In genomic region chr4:7392438-7393374, GRCh38 we compare ENCODE assay signal across 13 cellular contexts. TPM values are rescaled to one million over a fixed set of nuclear protein-coding genes. Genes with fewer than 3 reads are reported as not detected.
DNase-seq lines count a peak whose midpoint lies in the region; ATAC-seq, FAIRE-seq and TF ChIP-seq lines count a peak whose summit lies in the region.
"Had no signal": no experiment of that assay in that cellular context is flagged by ENCODE, and none has a peak within 500 bp of the region (broad histone marks: within the 10 kb centered on the region; RNA-seq: fewer than 3 reads in every experiment).

No MANE protein-coding gene starts in this region.

- H3K79me1 ChIP-seq in H9 (ENCODE audit: insufficient read depth, low read depth, low read length, poor library complexity, severe bottlenecking): no peaks in the 10 kb centered on the region

- no peak overlapping the region for H3K18ac ChIP-seq in H9 (ENCODE audit: insufficient read length, low read depth, low read length)

- no peak overlapping the region; a peak in 2 of 7 replicates for H3K27ac Mint-ChIP-seq in H9
- H3K27ac Mint-ChIP-seq: activated naive CD8-positive, alpha-beta T cell treated with anti-CD3 and anti-CD28 coated beads, Interleukin-2, amount 50 U/mL, for 24 hours; stimulated activated naive CD8-positive, alpha-beta T cell treated with anti-CD3 and anti-CD28 coated beads, Interleukin-15, amount 100 ng/mL, for 72 hours had no signal

- no peaks in the 10 kb centered on the region for H4K20me1 ChIP-seq in H9 (ENCODE audit: control insufficient read depth, insufficient read depth, insufficient read length)

- H3K36me3 ChIP-seq in bronchial epithelial cell (ENCODE audit: control insufficient read depth, insufficient read depth, low read length): no peaks in the 10 kb centered on the region
- no peaks in the 10 kb centered on the region for H3K36me3 ChIP-seq in small intestine (ENCODE audit: control insufficient read depth in 2 of 2, insufficient read depth in 2 of 2, low read length in 2 of 2)

- H3K9me3 Mint-ChIP-seq in H9: no peaks in the 10 kb centered on the region

- no peak overlapping the region for H3K4me3 Mint-ChIP-seq in H9
- H3K4me3 Mint-ChIP-seq: activated naive CD8-positive, alpha-beta T cell treated with anti-CD3 and anti-CD28 coated beads, Interleukin-2, amount 50 U/mL, for 24 hours; stimulated activated naive CD8-positive, alpha-beta T cell treated with anti-CD3 and anti-CD28 coated beads, Interleukin-15, amount 100 ng/mL, for 72 hours had no signal

- no peak overlapping the region for H4K5ac ChIP-seq in H9 (ENCODE audit: insufficient read length, low read depth, low read length)

- H3T11ph ChIP-seq in H9 (ENCODE audit: low read length): no peak overlapping the region

- no peak overlapping the region for H3K4me3 ChIP-seq in bronchial epithelial cell (ENCODE audit: low read depth, low read length)
- H3K4me3 ChIP-seq in small intestine (ENCODE audit: low read depth in 1 of 2, low read length in 2 of 2): no peak overlapping the region

- H3K79me2 ChIP-seq in H9 (ENCODE audit: insufficient read depth, low read length): no peaks in the 10 kb centered on the region

- H3K27me3 Mint-ChIP-seq in H9 (ENCODE audit: low read depth): peaks cover 13% of the 10 kb centered on the region

- WGBS in H9 (ENCODE audit: extremely low coverage, insufficient read length, low lambda C conversion rate): no CpG with 5 or more reads among the region's 31 CpGs
- WGBS in small intestine, 3 donors: 66 to 80% (median 77%) methylated on average over 30 to 31 of the region's 31 CpGs

- no peak overlapping the region for H2BK20ac ChIP-seq in H9 (ENCODE audit: low read depth, low read length, poor library complexity, severe bottlenecking)

- no peak overlapping the region for H3K23ac ChIP-seq in H9 (ENCODE audit: insufficient read length, low read depth, low read length)

- no peak for FAIRE-seq in bronchial epithelial cell (lab: Jason Lieb, UNC)
- no peak for FAIRE-seq in small intestine (lab: Jason Lieb, UNC)

- no peak overlapping the region for H2BK5ac ChIP-seq in H9 (ENCODE audit: insufficient read length, low read length)

- H2BK120ac ChIP-seq in H9 (ENCODE audit: low read depth, low read length, poor library complexity, severe bottlenecking): no peak overlapping the region

- no peak overlapping the region for H2BK12ac ChIP-seq in H9 (ENCODE audit: insufficient read length, low read depth, low read length)

- H3K23me2 ChIP-seq in H9 (ENCODE audit: insufficient read length, low read depth, low read length, poor library complexity, severe bottlenecking): no peaks in the 10 kb centered on the region

- no peak overlapping the region for H3K4ac ChIP-seq in H9 (ENCODE audit: low read depth, low read length)

- DNase-seq in H9 (peak; percentile 30), bronchial epithelial cell (ENCODE audit: low read depth) (peak; percentile 3), iris pigment epithelial cell (ENCODE audit: low read depth) (peak; percentile 41), substantia nigra (lab: John Stamatoyannopoulos, UW) (peak in 2 of 49 donors; percentile 29 to 37), small intestine (no peak)
- DNase-seq in stimulated activated CD4-positive, alpha-beta T cell treated with anti-CD3 and anti-CD28 coated beads, Interleukin-12 subunit alpha, Interleukin-12 subunit beta, amount 100 ng/mL, for 4 hours: no peak
- DNase-seq: activated CD4-positive, alpha-beta T cell treated with anti-CD3 and anti-CD28 coated beads for 1 hour; activated naive CD8-positive, alpha-beta T cell treated with anti-CD3 and anti-CD28 coated beads, Interleukin-2, amount 50 U/mL, for 24 hours; NCI-H2029 treated with DMSO at 0.1 percent for 48 hours; stimulated activated naive CD8-positive, alpha-beta T cell treated with anti-CD3 and anti-CD28 coated beads, Interleukin-15, amount 100 ng/mL, for 72 hours had no signal

- ATAC-seq in GM19467 (IDR thresholded peaks at IDR 0.05; ENCODE audit: unreplicated experiment): no peak
- ATAC-seq: activated naive CD8-positive, alpha-beta T cell treated with anti-CD3 and anti-CD28 coated beads, Interleukin-2, amount 50 U/mL, for 24 hours; stimulated activated naive CD8-positive, alpha-beta T cell treated with anti-CD3 and anti-CD28 coated beads, Interleukin-15, amount 100 ng/mL, for 72 hours had no signal

- H3K27me3 ChIP-seq in H9 (ENCODE audit: insufficient read depth, low read length): no peaks in the 10 kb centered on the region; the same call in 1 of the 2 replicates
- no peaks in the 10 kb centered on the region for H3K27me3 ChIP-seq in bronchial epithelial cell (ENCODE audit: control insufficient read depth, insufficient read depth, low read length)
- no peaks in the 10 kb centered on the region for H3K27me3 ChIP-seq in small intestine (ENCODE audit: control insufficient read depth in 2 of 2, insufficient read depth in 2 of 2, low read length in 2 of 2)

- H4K8ac ChIP-seq in H9 (replicated peaks; ENCODE audit: insufficient read length, low read depth, low read length): no peak overlapping the region

- H2AFZ ChIP-seq in H9 (ENCODE audit: low read length): no peak overlapping the region

- H2BK15ac ChIP-seq in H9 (ENCODE audit: low read depth, low read length): no peak overlapping the region

- no peak overlapping the region for H3K9ac ChIP-seq in H9 (ENCODE audit: extremely low read depth, insufficient read length, low read length)

- no peak overlapping the region for H3K56ac ChIP-seq in H9 (ENCODE audit: insufficient read length, low read depth, low read length)

- H3K27ac ChIP-seq in H9 (ENCODE audit: insufficient read length, low read depth, low read length) (no peak overlapping the region), substantia nigra (ENCODE audit: low read depth, low read length, poor library complexity, severe bottlenecking) (peak overlapping the region; percentile 59), small intestine (ENCODE audit: low read depth in 1 of 2, low read length in 1 of 2) (no peak overlapping the region)
- H3K27ac ChIP-seq: RWPE1 had no signal

- no peak overlapping the region for H3K14ac ChIP-seq in H9 (ENCODE audit: insufficient read depth, low read length)

- H3K36me3 Mint-ChIP-seq in H9 (ENCODE audit: insufficient read depth in 1 of 3, low read depth in 3 of 3): no peaks in the 10 kb centered on the region

- H4K91ac ChIP-seq in H9 (ENCODE audit: insufficient read length, low read depth, low read length): no peak overlapping the region

- H3K9me3 ChIP-seq in H9 (ENCODE audit: control insufficient read depth, low read depth, low read length): no peaks in the 10 kb centered on the region
- H3K9me3 ChIP-seq in small intestine (ENCODE audit: control insufficient read depth, low read depth): no peaks in the 10 kb centered on the region

- no peak for TF ChIP-seq CTCF in H9 (conservative IDR thresholded peaks at IDR 0.05)
- TF ChIP-seq CTCF in bronchial epithelial cell (IDR thresholded peaks at IDR 0.05; ENCODE audit: insufficient read depth, low read length, severe bottlenecking): no peak

- H3K4me1 Mint-ChIP-seq in H9: peaks cover 3 to 8% of the 10 kb centered on the region in 2 experiments; a peak in 3 of 4 replicates
- H3K4me1 Mint-ChIP-seq: activated naive CD8-positive, alpha-beta T cell treated with anti-CD3 and anti-CD28 coated beads, Interleukin-2, amount 50 U/mL, for 24 hours; stimulated activated naive CD8-positive, alpha-beta T cell treated with anti-CD3 and anti-CD28 coated beads, Interleukin-15, amount 100 ng/mL, for 72 hours had no signal

- H3K4me2 ChIP-seq in H9 (ENCODE audit: insufficient read depth, insufficient read length, low read length): no peak overlapping the region

- H3K4me1 ChIP-seq in H9 (ENCODE audit: insufficient read depth, low read length): no peaks in the 10 kb centered on the region
- no peaks in the 10 kb centered on the region for H3K4me1 ChIP-seq in small intestine (ENCODE audit: control insufficient read depth in 2 of 2, insufficient read depth in 1 of 2, low read depth in 1 of 2, low read length in 1 of 2)

- no peak overlapping the region for H2AK5ac ChIP-seq in H9 (ENCODE audit: insufficient read length, low read length)

RNA-seq across cellular contexts. Expression of gene PSAPL1, which starts 42.0 kb away (rescaled TPM):
- total RNA-seq in H9 (2021) (0.04 TPM in 1 of 2 replicates, not detected in the other), bronchial epithelial cell (0.26 TPM in 1 of 2 replicates, not detected in the other)
- not detected for polyA plus RNA-seq in small intestine
- total RNA-seq: mucosa of gallbladder had no signal

Comparison
In these comparisons a context has a peak if more than half of its experiments do, and no peak if none do; other contexts are left out.
1. DNase-seq: peak in H9 (single experiment), bronchial epithelial cell (single experiment) and iris pigment epithelial cell (single experiment); none in stimulated activated CD4-positive, alpha-beta T cell treated with anti-CD3 and anti-CD28 coated beads, Interleukin-12 subunit alpha, Interleukin-12 subunit beta, amount 100 ng/mL, for 4 hours (single experiment) and small intestine (single experiment).